ENCODE assay signal across 8 cellular contexts in genomic region chr13:63684822-63685221, GRCh38.
"Had no signal": no experiment of that assay in that cellular context is flagged by ENCODE, and none has a peak within 500 bp of the region (broad histone marks: within the 10 kb centered on the region; RNA-seq: fewer than 3 reads in every experiment).

No MANE protein-coding gene starts in this region.

- H3K4me3 ChIP-seq: GM23338 had no signal

- ATAC-seq: GM23338 had no signal

- H3K9ac ChIP-seq: KMS-11 had no signal

- H2AFZ ChIP-seq: GM23338 had no signal

- DNase-seq: H9, HCEC 1CT, KBM-7 had no signal

- H3K4me2 ChIP-seq: GM23338, KMS-11 had no signal

- FAIRE-seq: H1, H54 had no signal

- H3K27ac ChIP-seq: HL-60, KMS-11 had no signal
